Comparison of ENCODE assay signal across 8 cellular contexts in genomic region chr10:72133517-72133916, GRCh38. TPM values are rescaled to one million over a fixed set of nuclear protein-coding genes. Genes with fewer than 3 reads are reported as not detected.
A peak's percentile ranks its signal among the peaks of the same experiment; 100 is the strongest.
DNase-seq lines count a peak whose midpoint lies in the region; ATAC-seq lines count a peak whose summit lies in the region.

No MANE protein-coding gene starts in this region.

- no peak overlapping the region for H3K4me3 Mint-ChIP-seq in activated T-helper 1 cell treated with anti-CD3 and anti-CD28 coated beads, Interleukin-12 subunit alpha, Interleukin-12 subunit beta, Interleukin-2, Interleukin-4 antibody, amounts not matched to agents 30 ng/mL and 10 ng/mL and 1 ng/mL, durations not matched to agents 14 hours and 24 hours and 36 hours
- no peak overlapping the region for H3K4me3 Mint-ChIP-seq in stimulated activated memory B cell treated with anti-CD40 and anti-IgM and Interleukin-4, amounts not matched to agents 10 μg/mL and 1 μg/mL and 100 μg/mL, for 72 hours

- DNase-seq in A172 (ENCODE audit: low spot score) (peak; percentile 75), RPMI8226 (no peak), superior temporal gyrus (ENCODE audit: extremely low spot score) (no peak)
- DNase-seq in activated T-helper 1 cell treated with anti-CD3 and anti-CD28 coated beads, Interleukin-12 subunit alpha, Interleukin-12 subunit beta, Interleukin-2, Interleukin-4 antibody, amounts not matched to agents 30 ng/mL and 10 ng/mL and 1 ng/mL, durations not matched to agents 14 hours and 24 hours and 36 hours (ENCODE audit: low spot score): no peak
- no peak for DNase-seq in stimulated activated CD4-positive, alpha-beta T cell treated with anti-CD3 and anti-CD28 coated beads, Interleukin-4, amount 100 ng/mL, for 4 hours

- no peaks in the 10 kb centered on the region for H3K9me3 Mint-ChIP-seq in activated T-helper 1 cell treated with anti-CD3 and anti-CD28 coated beads, Interleukin-12 subunit alpha, Interleukin-12 subunit beta, Interleukin-2, Interleukin-4 antibody, amounts not matched to agents 30 ng/mL and 10 ng/mL and 1 ng/mL, durations not matched to agents 14 hours and 24 hours and 36 hours
- H3K9me3 Mint-ChIP-seq in stimulated activated memory B cell treated with anti-CD40 and anti-IgM and Interleukin-4, amounts not matched to agents 10 μg/mL and 1 μg/mL and 100 μg/mL, for 72 hours: no peaks in the 10 kb centered on the region

- peak overlapping the region; percentile 1 for H3K27ac Mint-ChIP-seq in activated T-helper 1 cell treated with anti-CD3 and anti-CD28 coated beads, Interleukin-12 subunit alpha, Interleukin-12 subunit beta, Interleukin-2, Interleukin-4 antibody, amounts not matched to agents 30 ng/mL and 10 ng/mL and 1 ng/mL, durations not matched to agents 14 hours and 24 hours and 36 hours
- peak overlapping the region; percentile 38 for H3K27ac Mint-ChIP-seq in stimulated activated memory B cell treated with anti-CD40 and anti-IgM and Interleukin-4, amounts not matched to agents 10 μg/mL and 1 μg/mL and 100 μg/mL, for 72 hours

- H3K27me3 Mint-ChIP-seq in activated T-helper 1 cell treated with anti-CD3 and anti-CD28 coated beads, Interleukin-12 subunit alpha, Interleukin-12 subunit beta, Interleukin-2, Interleukin-4 antibody, amounts not matched to agents 30 ng/mL and 10 ng/mL and 1 ng/mL, durations not matched to agents 14 hours and 24 hours and 36 hours (ENCODE audit: insufficient read depth): no peaks in the 10 kb centered on the region
- no peaks in the 10 kb centered on the region for H3K27me3 Mint-ChIP-seq in stimulated activated memory B cell treated with anti-CD40 and anti-IgM and Interleukin-4, amounts not matched to agents 10 μg/mL and 1 μg/mL and 100 μg/mL, for 72 hours

- peaks cover 29% of the 10 kb centered on the region for H3K4me1 Mint-ChIP-seq in activated T-helper 1 cell treated with anti-CD3 and anti-CD28 coated beads, Interleukin-12 subunit alpha, Interleukin-12 subunit beta, Interleukin-2, Interleukin-4 antibody, amounts not matched to agents 30 ng/mL and 10 ng/mL and 1 ng/mL, durations not matched to agents 14 hours and 24 hours and 36 hours (ENCODE audit: low read depth)
- peaks cover 40% of the 10 kb centered on the region for H3K4me1 Mint-ChIP-seq in stimulated activated memory B cell treated with anti-CD40 and anti-IgM and Interleukin-4, amounts not matched to agents 10 μg/mL and 1 μg/mL and 100 μg/mL, for 72 hours

- ATAC-seq in GM18870 (IDR thresholded peaks at IDR 0.05; ENCODE audit: unreplicated experiment) (peak; percentile 91), HG03060 (IDR thresholded peaks at IDR 0.05; ENCODE audit: low read depth, unreplicated experiment) (peak; percentile 70)
- peak; percentile 88 for ATAC-seq in stimulated activated memory B cell treated with anti-CD40 and anti-IgM and Interleukin-4, amounts not matched to agents 10 μg/mL and 1 μg/mL and 100 μg/mL, for 72 hours

- intact Hi-C loops in activated T-helper 1 cell treated with anti-CD3 and anti-CD28 coated beads, Interleukin-12 subunit alpha, Interleukin-12 subunit beta, Interleukin-2, Interleukin-4 antibody, amounts not matched to agents 30 ng/mL and 10 ng/mL and 1 ng/mL, durations not matched to agents 14 hours and 24 hours and 36 hours (cut with micrococcal nuclease): loop anchor here (2.0 kb wide), 1 partner anchor 89 kb away; no protein-coding TSS in a partner anchor

- peaks cover 20% of the 10 kb centered on the region for H3K36me3 Mint-ChIP-seq in activated T-helper 1 cell treated with anti-CD3 and anti-CD28 coated beads, Interleukin-12 subunit alpha, Interleukin-12 subunit beta, Interleukin-2, Interleukin-4 antibody, amounts not matched to agents 30 ng/mL and 10 ng/mL and 1 ng/mL, durations not matched to agents 14 hours and 24 hours and 36 hours (ENCODE audit: low read depth)
- peaks cover 49% of the 10 kb centered on the region for H3K36me3 Mint-ChIP-seq in stimulated activated memory B cell treated with anti-CD40 and anti-IgM and Interleukin-4, amounts not matched to agents 10 μg/mL and 1 μg/mL and 100 μg/mL, for 72 hours

RNA-seq across cellular contexts. Expression of gene SPOCK2, which starts 45.2 kb away (rescaled TPM):
- 0.02 and 0.53 TPM in 2 replicates for total RNA-seq in A172 (2014; rRNA removed; shearing (Covaris generic))
- total RNA-seq in activated T-helper 1 cell treated with anti-CD3 and anti-CD28 coated beads, Interleukin-12 subunit alpha, Interleukin-12 subunit beta, Interleukin-2, Interleukin-4 antibody, amounts not matched to agents 30 ng/mL and 10 ng/mL and 1 ng/mL, durations not matched to agents 14 hours and 24 hours and 36 hours: 139 and 142 TPM in 2 replicates

Comparison
In these comparisons a context has a peak if more than half of its experiments do, and no peak if none do; other contexts are left out.
1. RNA of gene SPOCK2, which starts 45.2 kb away (total RNA-seq): 139 to 142 TPM in activated T-helper 1 cell treated with anti-CD3 and anti-CD28 coated beads, Interleukin-12 subunit alpha, Interleukin-12 subunit beta, Interleukin-2, Interleukin-4 antibody, amounts not matched to agents 30 ng/mL and 10 ng/mL and 1 ng/mL, durations not matched to agents 14 hours and 24 hours and 36 hours; 0.02 to 0.53 TPM in A172; every median in the first group is over 10 times any median in the second.
2. Peak in every context shown above with its lines, with median percentiles within 50 percentile points of each other: ATAC-seq.